8 cellular contexts compared by ENCODE assay signal in genomic region chr19:12890787-12891552, GRCh38. TPM values are rescaled to one million over a fixed set of nuclear protein-coding genes. Genes with fewer than 3 reads are reported as not detected.
DNase-seq lines count a peak whose midpoint lies in the region; ATAC-seq and TF ChIP-seq lines count a peak whose summit lies in the region.

GCDH (plus strand) TSS chr19:12891160; CDS start chr19:12891305, 145 bp downstream.

- peak; percentile 98 for ATAC-seq in SK-N-SH treated with all-trans-retinoic acid at 6 μM for 48 hours

- DNase-seq in GM04504 (ENCODE audit: low read depth) (peak; percentile 98), HFFc6 (peak; percentile 98), NCI-H1092 (lab: John Stamatoyannopoulos, UW) (peak; percentile 99), germinal center (ENCODE audit: low spot score) (peak; percentile 97), non-pigmented ciliary epithelial cell (ENCODE audit: low read depth) (peak; percentile 95), superior temporal gyrus (ENCODE audit: extremely low spot score) (peak; percentile 100)

- peak within 1 kb of the TSS; percentile 97 for H3K4me3 Mint-ChIP-seq in HFFc6
- H3K4me3 Mint-ChIP-seq in activated naive CD4-positive, alpha-beta T cell treated with anti-CD3 and anti-CD28 coated beads, Interleukin-2, amount 50 U/mL, for 24 hours, result peak within 1 kb of the TSS; percentile 100

- H3K27ac Mint-ChIP-seq in HFFc6, result peak within 1 kb of the TSS; percentile 79
- peak within 1 kb of the TSS; percentile 91 for H3K27ac Mint-ChIP-seq in activated naive CD4-positive, alpha-beta T cell treated with anti-CD3 and anti-CD28 coated beads, Interleukin-2, amount 50 U/mL, for 24 hours

- H3K27me3 Mint-ChIP-seq in HFFc6 (ENCODE audit: insufficient read depth), result peaks cover 6% of the 10 kb centered on the region
- H3K27me3 Mint-ChIP-seq in activated naive CD4-positive, alpha-beta T cell treated with anti-CD3 and anti-CD28 coated beads, Interleukin-2, amount 50 U/mL, for 24 hours, result no peaks in the 10 kb centered on the region

- peaks cover 20% of the 10 kb centered on the region for H3K4me1 Mint-ChIP-seq in HFFc6 (ENCODE audit: low read depth)
- H3K4me1 Mint-ChIP-seq in activated naive CD4-positive, alpha-beta T cell treated with anti-CD3 and anti-CD28 coated beads, Interleukin-2, amount 50 U/mL, for 24 hours, result peaks cover 21% of the 10 kb centered on the region

- no peaks in the 10 kb centered on the region for H3K36me3 Mint-ChIP-seq in HFFc6 (ENCODE audit: low read depth)
- peaks cover 9% of the 10 kb centered on the region for H3K36me3 Mint-ChIP-seq in activated naive CD4-positive, alpha-beta T cell treated with anti-CD3 and anti-CD28 coated beads, Interleukin-2, amount 50 U/mL, for 24 hours

- no peak for TF ChIP-seq CTCF in HFFc6 (IDR thresholded peaks at IDR 0.05)

- no peaks in the 10 kb centered on the region for H3K9me3 Mint-ChIP-seq in HFFc6
- no peaks in the 10 kb centered on the region for H3K9me3 Mint-ChIP-seq in activated naive CD4-positive, alpha-beta T cell treated with anti-CD3 and anti-CD28 coated beads, Interleukin-2, amount 50 U/mL, for 24 hours

TF ChIP-seq in SK-N-SH treated with all-trans-retinoic acid at 6 μM for 48 hours, 23 proteins besides CTCF, POLR2A, EP300 and RAD21:
- TF ChIP-seq POU6F1 (CRISPR knock-in tag; IDR thresholded peaks at IDR 0.05; ENCODE audit: borderline replicate concordance, low read depth), result no peak
- TF ChIP-seq ZC3H10 (CRISPR knock-in tag; IDR thresholded peaks at IDR 0.05), result no peak
- TF ChIP-seq PPARA (CRISPR knock-in tag; IDR thresholded peaks at IDR 0.05; ENCODE audit: borderline replicate concordance), result no peak
- no peak for TF ChIP-seq PATZ1 (CRISPR knock-in tag; IDR thresholded peaks at IDR 0.05; ENCODE audit: borderline replicate concordance)

RNA-seq across cellular contexts. Expression of gene GCDH, which starts in this region (rescaled TPM):
- total RNA-seq in HFFc6 (2021; fragmentation: NEBNext Ultra II Directional; extraction: Animal tissue kit (Norgen Biotek cat#: 25700)), result 10 to 100 TPM; 20.6 to 24.6 (median 21.1) TPM

Comparison
In these comparisons a context has a peak if more than half of its experiments do, and no peak if none do; other contexts are left out.
1. Peak in every context shown above with its lines: DNase-seq and ATAC-seq.